Comparison of ENCODE assay signal across 19 cellular contexts in genomic region chr1:14983277-14983676, GRCh38.
A peak's percentile ranks its signal among the peaks of the same experiment; 100 is the strongest.
DNase-seq lines count a peak whose midpoint lies in the region; ATAC-seq, FAIRE-seq and TF ChIP-seq lines count a peak whose summit lies in the region.
"Had no signal": no experiment of that assay in that cellular context is flagged by ENCODE, and none has a peak within 500 bp of the region (broad histone marks: within the 10 kb centered on the region; RNA-seq: fewer than 3 reads in every experiment).

No MANE protein-coding gene starts in this region.

- no peaks in the 10 kb centered on the region; the same call in 1 of the 2 replicates for H3K36me3 Mint-ChIP-seq in HFFc6 (ENCODE audit: low read depth)

- DNase-seq in NCI-H82 (lab: John Stamatoyannopoulos, UW) (peak; percentile 18), NCI-H82 treated with DMSO at 0.1 percent for 48 hours (lab: John Stamatoyannopoulos, UW; ENCODE audit: unreplicated experiment) (no peak), HFFc6 (no peak), GM12878 (ENCODE audit: low read depth, low spot score) (no peak), osteoblast (ENCODE audit: insufficient read length, low spot score, missing footprints) (no peak), mucosa of gallbladder (ENCODE audit: low spot score) (no peak), DMS153 (lab: John Stamatoyannopoulos, UW) (no peak)
- DNase-seq: NCI-H1105, NCI-H524, pancreas, SHP77 treated with DMSO at 0.1 percent for 48 hours, T-helper 1 cell, transverse colon had no signal

- no peaks in the 10 kb centered on the region for H3K27me3 ChIP-seq in GM12878 (replicated peaks in 1 of 2; ENCODE audit: control insufficient read depth in 2 of 2, insufficient read depth in 2 of 2, low read length in 1 of 2)
- no peaks in the 10 kb centered on the region for H3K27me3 ChIP-seq in osteoblast (ENCODE audit: insufficient read depth, low read length)
- H3K27me3 ChIP-seq: pancreas, transverse colon had no signal

- H3K9me3 ChIP-seq in GM12878 (replicated peaks; ENCODE audit: control insufficient read depth, insufficient read depth, low read length) (no peaks in the 10 kb centered on the region), osteoblast (ENCODE audit: low read depth, low read length) (no peaks in the 10 kb centered on the region)
- H3K9me3 ChIP-seq: pancreas, transverse colon had no signal

- H3K36me3 ChIP-seq in GM12878 (ENCODE audit: control insufficient read depth in 2 of 2, insufficient read depth in 2 of 2, low read length in 1 of 2) (no peaks in the 10 kb centered on the region), osteoblast (ENCODE audit: insufficient read depth, low read length) (no peaks in the 10 kb centered on the region)
- H3K36me3 ChIP-seq: pancreas, transverse colon had no signal

- H3K4me1 Mint-ChIP-seq in HFFc6 (ENCODE audit: low read depth) = peaks cover 20% of the 10 kb centered on the region

- BruUV-seq in GM12878 (replicated peaks; lab: Mats Ljungman, UMichigan) = no TSS peak

- TF ChIP-seq CTCF in HFFc6 (IDR thresholded peaks at IDR 0.05) (peak; percentile 50), GM12878 (IDR thresholded peaks at IDR 0.05 in 2 of 3, conservative IDR thresholded peaks at IDR 0.05 in 1 of 3; ENCODE audit: control insufficient read depth in 2 of 3, extremely low read depth in 1 of 3, insufficient read depth in 1 of 3, low read depth in 3 of 3, low read length in 3 of 3) (0 out of 6 replicates have a peak, but pooled peaks of 2 of the 3 experiments have one; percentile 2 to 19), osteoblast (IDR thresholded peaks at IDR 0.05; ENCODE audit: extremely low read depth, low read depth, low read length) (peak; percentile 5)

- in situ Hi-C loops in GM12878 (cut with MboI) = no loop called here

- intact Hi-C loops in GM12878 (cut with micrococcal nuclease; ENCODE audit: unreplicated experiment) = no loop called here

- 60% methylated on average over 13 of the region's 13 CpGs for WGBS in GM12878 (ENCODE audit: insufficient coverage, insufficient replicate concordance, low lambda C conversion rate, missing lambda C conversion rate)

- H3K27ac ChIP-seq in GM12878 (ENCODE audit: control insufficient read depth, insufficient read depth) (no peak overlapping the region), osteoblast (ENCODE audit: low read depth, low read length) (no peak overlapping the region)
- H3K27ac ChIP-seq: coronary artery, pancreas, transverse colon had no signal

- H3K4me3 Mint-ChIP-seq in HFFc6 = no peak overlapping the region
- H3K4me3 Mint-ChIP-seq: brain; stimulated activated naive CD8-positive, alpha-beta T cell treated with anti-CD3 and anti-CD28 coated beads, Interleukin-15, Interleukin-2, amounts not matched to agents 100 ng/mL and 50 ng/mL, for 24 hours had no signal

- H3K4me1 ChIP-seq in GM12878 (ENCODE audit: control insufficient read depth, insufficient read depth, low read length) (no peaks in the 10 kb centered on the region), osteoblast (ENCODE audit: insufficient read depth, low read length) (peaks cover 15% of the 10 kb centered on the region)
- H3K4me1 ChIP-seq: pancreas, transverse colon had no signal

- CTCF ChIA-PET in GM12878 (lab: Yijun Ruan, JAX) = no interaction called here

- no peak for TF ChIP-seq RAD21 in GM12878 (IDR thresholded peaks at IDR 0.05; ENCODE audit: insufficient read depth, low read depth, low read length)

- no peak overlapping the region for H3K9ac ChIP-seq in GM12878 (ENCODE audit: control insufficient read depth, insufficient read depth, low read length)

- no peak overlapping the region for H3K4me3 ChIP-seq in GM12878
- H3K4me3 ChIP-seq in osteoblast (ENCODE audit: insufficient read depth, low read length) = no peak overlapping the region
- H3K4me3 ChIP-seq: coronary artery, pancreas, transverse colon had no signal

- no peak for TF ChIP-seq EP300 in GM12878 (IDR thresholded peaks at IDR 0.05; ENCODE audit: borderline replicate concordance in 1 of 2, control insufficient read depth in 1 of 2, low read depth in 2 of 2, low read length in 2 of 2)

- H2AFZ ChIP-seq in GM12878 (ENCODE audit: control insufficient read depth, low read depth, low read length) = no peak overlapping the region
- no peak overlapping the region for H2AFZ ChIP-seq in osteoblast (ENCODE audit: low read length)

- ATAC-seq in GM12878 (no peak), GM21360 (IDR thresholded peaks at IDR 0.05; ENCODE audit: unreplicated experiment) (no peak)
- ATAC-seq: pancreas had no signal

- SMC1A ChIA-PET in GM12878 (lab: Charles Lee; ENCODE audit: uncharacterized antibody, unreplicated experiment) = no interaction called here

- H3K9me3 Mint-ChIP-seq in HFFc6 = no peaks in the 10 kb centered on the region
- H3K9me3 Mint-ChIP-seq: stimulated activated naive CD8-positive, alpha-beta T cell treated with anti-CD3 and anti-CD28 coated beads, Interleukin-15, Interleukin-2, amounts not matched to agents 100 ng/mL and 50 ng/mL, for 24 hours had no signal

- TF ChIP-seq POLR2A in GM12878 (IDR thresholded peaks at IDR 0.05; ENCODE audit: low read depth, low read length) = no peak

- H3K79me2 ChIP-seq in GM12878 (ENCODE audit: control insufficient read depth, insufficient read depth, low read length) = no peaks in the 10 kb centered on the region
- H3K79me2 ChIP-seq in osteoblast (ENCODE audit: insufficient read depth, low read length) = no peaks in the 10 kb centered on the region

- H4K20me1 ChIP-seq in GM12878 (ENCODE audit: control insufficient read depth, insufficient read depth) (no peaks in the 10 kb centered on the region), osteoblast (ENCODE audit: insufficient read depth, low read length) (peaks cover 13% of the 10 kb centered on the region)

- RAD21 ChIA-PET in GM12878 (lab: Charles Lee; ENCODE audit: unreplicated experiment) = no interaction called here

- POLR2A ChIA-PET in GM12878 (lab: Charles Lee) = no interaction called here

- FAIRE-seq in GM12878 (lab: Jason Lieb, UNC) = no peak
- FAIRE-seq: endometrium, G401.6, pancreas had no signal

- H3K4me2 ChIP-seq in GM12878 (ENCODE audit: control insufficient read depth, insufficient read depth) (no peak overlapping the region), osteoblast (ENCODE audit: insufficient read depth, low read length) (no peak overlapping the region)

- H3K27ac Mint-ChIP-seq in HFFc6 = no peak overlapping the region
- H3K27ac Mint-ChIP-seq: stimulated activated naive CD8-positive, alpha-beta T cell treated with anti-CD3 and anti-CD28 coated beads, Interleukin-15, Interleukin-2, amounts not matched to agents 100 ng/mL and 50 ng/mL, for 24 hours had no signal

- peaks cover 1% of the 10 kb centered on the region; the same call in 1 of the 2 replicates for H3K27me3 Mint-ChIP-seq in HFFc6 (ENCODE audit: insufficient read depth)
- H3K27me3 Mint-ChIP-seq: brain; stimulated activated naive CD8-positive, alpha-beta T cell treated with anti-CD3 and anti-CD28 coated beads, Interleukin-15, Interleukin-2, amounts not matched to agents 100 ng/mL and 50 ng/mL, for 24 hours had no signal

TF ChIP-seq in GM12878, 131 proteins besides CTCF, POLR2A, EP300 and RAD21:
- TF ChIP-seq PKNOX1 (IDR thresholded peaks at IDR 0.05) (no peak), KLF5 (IDR thresholded peaks at IDR 0.05; ENCODE audit: partially characterized antibody) (no peak), NR2C1 (IDR thresholded peaks at IDR 0.05) (no peak), TBL1XR1 (IDR thresholded peaks at IDR 0.05; ENCODE audit: low read depth, low read length) (no peak), MEF2B (IDR thresholded peaks at IDR 0.05; ENCODE audit: partially characterized antibody, poor library complexity, severe bottlenecking) (no peak), CBX3 (IDR thresholded peaks at IDR 0.05; ENCODE audit: borderline replicate concordance, low read depth) (no peak)
TF ChIP-seq in GM12878: peak in this region for 0.
